ENCODE assay signal across 8 cellular contexts in genomic region chr14:100653409-100653808, GRCh38.
DNase-seq lines count a peak whose midpoint lies in the region; ATAC-seq lines count a peak whose summit lies in the region.

No MANE protein-coding gene starts in this region.

- H3K27ac Mint-ChIP-seq in activated T-cell treated with anti-CD3 and anti-CD28 coated beads, Interleukin-2, amount 50 U/mL, for 24 hours = no peak overlapping the region
- no peak overlapping the region for H3K27ac Mint-ChIP-seq in stimulated activated naive CD8-positive, alpha-beta T cell treated with anti-CD3 and anti-CD28 coated beads, Interleukin-15, amount 100 ng/mL, for 72 hours

- H3K36me3 Mint-ChIP-seq in activated T-cell treated with anti-CD3 and anti-CD28 coated beads, Interleukin-2, amount 50 U/mL, for 24 hours (ENCODE audit: low read depth) = no peaks in the 10 kb centered on the region

- ATAC-seq in stimulated activated naive CD8-positive, alpha-beta T cell treated with anti-CD3 and anti-CD28 coated beads, Interleukin-15, amount 100 ng/mL, for 72 hours = no peak

- H3K27me3 Mint-ChIP-seq in activated T-cell treated with anti-CD3 and anti-CD28 coated beads, Interleukin-2, amount 50 U/mL, for 24 hours = peaks cover 36% of the 10 kb centered on the region
- H3K27me3 Mint-ChIP-seq in stimulated activated naive CD8-positive, alpha-beta T cell treated with anti-CD3 and anti-CD28 coated beads, Interleukin-15, amount 100 ng/mL, for 72 hours = peaks cover 41% of the 10 kb centered on the region

- peaks cover 12% of the 10 kb centered on the region for H3K4me1 Mint-ChIP-seq in activated T-cell treated with anti-CD3 and anti-CD28 coated beads, Interleukin-2, amount 50 U/mL, for 24 hours (ENCODE audit: low read depth)
- peaks cover 20% of the 10 kb centered on the region for H3K4me1 Mint-ChIP-seq in stimulated activated naive CD8-positive, alpha-beta T cell treated with anti-CD3 and anti-CD28 coated beads, Interleukin-15, amount 100 ng/mL, for 72 hours

- H3K4me3 Mint-ChIP-seq in activated T-cell treated with anti-CD3 and anti-CD28 coated beads, Interleukin-2, amount 50 U/mL, for 24 hours = no peak overlapping the region
- H3K4me3 Mint-ChIP-seq in stimulated activated naive CD8-positive, alpha-beta T cell treated with anti-CD3 and anti-CD28 coated beads, Interleukin-15, amount 100 ng/mL, for 72 hours = no peak overlapping the region

- DNase-seq in activated T-cell treated with anti-CD3 and anti-CD28 coated beads for 4 hours (peak; percentile 12), germinal center (ENCODE audit: low spot score) (peak; percentile 52), islet precursor cell (no peak), NCI-H1105 (lab: John Stamatoyannopoulos, UW) (no peak), DMS153 treated with DMSO at 0.1 percent for 48 hours (lab: John Stamatoyannopoulos, UW; ENCODE audit: unreplicated experiment) (no peak)
- DNase-seq in activated T-cell treated with anti-CD3 and anti-CD28 coated beads, Interleukin-2, amount 50 U/mL, for 24 hours = no peak
- DNase-seq in activated CD4-positive, alpha-beta T cell treated with anti-CD3 and anti-CD28 coated beads, Interleukin-2, amount 50 U/mL, for 1 hour = peak; percentile 31
- DNase-seq in stimulated activated naive CD8-positive, alpha-beta T cell treated with anti-CD3 and anti-CD28 coated beads, Interleukin-15, amount 100 ng/mL, for 72 hours = peak; percentile 37 to 41

- no peaks in the 10 kb centered on the region for H3K9me3 Mint-ChIP-seq in activated T-cell treated with anti-CD3 and anti-CD28 coated beads, Interleukin-2, amount 50 U/mL, for 24 hours
- H3K9me3 Mint-ChIP-seq in stimulated activated naive CD8-positive, alpha-beta T cell treated with anti-CD3 and anti-CD28 coated beads, Interleukin-15, amount 100 ng/mL, for 72 hours = no peaks in the 10 kb centered on the region

Comparison
In these comparisons a context has a peak if more than half of its experiments do, and no peak if none do; other contexts are left out.
1. DNase-seq: peak in activated T-cell treated with anti-CD3 and anti-CD28 coated beads for 4 hours (single experiment), activated CD4-positive, alpha-beta T cell treated with anti-CD3 and anti-CD28 coated beads, Interleukin-2, amount 50 U/mL, for 1 hour (single experiment), germinal center (single experiment) and stimulated activated naive CD8-positive, alpha-beta T cell treated with anti-CD3 and anti-CD28 coated beads, Interleukin-15, amount 100 ng/mL, for 72 hours (2 of 2); none in activated T-cell treated with anti-CD3 and anti-CD28 coated beads, Interleukin-2, amount 50 U/mL, for 24 hours (single experiment), islet precursor cell (single experiment), NCI-H1105 (single experiment) and DMS153 treated with DMSO at 0.1 percent for 48 hours (single experiment).